ENCODE assay signal across 11 cellular contexts in the genomic region with DNA sequence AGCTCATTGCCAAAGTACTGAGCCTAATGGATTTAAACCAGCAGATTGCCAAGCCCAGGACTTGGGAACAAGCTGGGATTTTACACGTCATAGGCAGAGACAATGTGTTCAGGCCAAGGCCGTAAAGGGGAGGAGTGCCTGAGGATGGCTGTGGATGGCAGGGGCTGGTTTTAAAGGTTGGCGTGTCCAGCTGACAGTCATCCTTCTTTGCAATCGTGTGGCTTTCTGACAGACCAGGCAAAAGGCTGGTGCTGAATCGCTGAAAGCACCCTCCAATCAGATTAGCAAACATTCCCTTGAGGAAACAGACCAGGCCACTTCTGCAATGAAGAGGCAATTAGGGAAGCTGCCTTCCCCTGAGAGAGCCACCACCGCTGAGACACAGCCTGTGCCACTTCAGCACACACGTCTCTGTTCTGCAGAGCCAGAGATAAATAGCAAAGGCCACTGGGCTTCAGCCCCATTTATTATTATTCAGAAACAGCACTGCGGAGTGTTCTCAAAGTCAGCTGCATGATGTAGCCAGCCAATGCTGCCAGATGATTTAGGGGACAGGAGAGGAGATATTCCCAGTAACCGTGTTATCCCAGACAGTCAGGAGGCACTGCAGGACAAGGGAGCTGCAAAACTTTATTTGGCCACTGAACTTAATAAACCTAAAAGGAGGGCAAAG. TPM values are rescaled to one million over a fixed set of nuclear protein-coding genes. Genes with fewer than 3 reads are reported as not detected.
DNase-seq lines count a peak whose midpoint lies in the region; ATAC-seq, FAIRE-seq and TF ChIP-seq lines count a peak whose summit lies in the region.
"Had no signal": no experiment of that assay in that cellular context is flagged by ENCODE, and none has a peak within 500 bp of the region (broad histone marks: within the 10 kb centered on the region; RNA-seq: fewer than 3 reads in every experiment).

No MANE protein-coding gene starts in this region.

- no peak for ATAC-seq in GM21367 (IDR thresholded peaks at IDR 0.05; ENCODE audit: unreplicated experiment)
- no peak for ATAC-seq in GM21526 (IDR thresholded peaks at IDR 0.05; ENCODE audit: low FRiP score, unreplicated experiment)
- ATAC-seq: activated CD8-positive, alpha-beta T cell treated with anti-CD3 and anti-CD28 coated beads, Interleukin-2, amount 10 ng/mL, durations not matched to agents 7 days and 5 days; stimulated activated effector memory CD8-positive, alpha-beta T cell treated with anti-CD3 and anti-CD28 coated beads, Interleukin-12 subunit alpha, Interleukin-12 subunit beta, amount 100 ng/mL, for 72 hours had no signal

- no peaks in the 10 kb centered on the region for H3K9me3 ChIP-seq in SK-N-SH

- H3K4me3 Mint-ChIP-seq in type B pancreatic cell, result peak overlapping the region; percentile 15
- H3K4me3 Mint-ChIP-seq: activated CD8-positive, alpha-beta T cell treated with anti-CD3 and anti-CD28 coated beads, Interleukin-2, amount 10 ng/mL, durations not matched to agents 7 days and 5 days; memory B cell; stimulated activated effector memory CD8-positive, alpha-beta T cell treated with anti-CD3 and anti-CD28 coated beads, Interleukin-12 subunit alpha, Interleukin-12 subunit beta, amount 100 ng/mL, for 72 hours had no signal

- H3K36me3 ChIP-seq in SK-N-SH (replicated peaks in 1 of 2; ENCODE audit: control insufficient read depth in 1 of 2, insufficient read depth in 2 of 2, low read length in 1 of 2), result no peaks in the 10 kb centered on the region

- H3K9me2 ChIP-seq in SK-N-SH, result no peaks in the 10 kb centered on the region

- TF ChIP-seq EP300 in SK-N-SH (IDR thresholded peaks at IDR 0.05; ENCODE audit: borderline replicate concordance in 1 of 2, low read depth in 1 of 2, low read length in 1 of 2), result peak in 1 of 2 experiments; percentile 75; a peak in 2 of 4 replicates

- FAIRE-seq in urothelium cell line (lab: Jason Lieb, UNC), result no peak
- FAIRE-seq: astrocyte had no signal

- no peaks in the 10 kb centered on the region for H3K79me2 ChIP-seq in SK-N-SH (ENCODE audit: insufficient read depth)

- no peak overlapping the region for H3K9ac ChIP-seq in SK-N-SH

- peaks cover 0 to 46% of the 10 kb centered on the region in 2 experiments; a peak in 2 of 4 replicates for H3K4me1 ChIP-seq in SK-N-SH (ENCODE audit: control insufficient read depth in 1 of 2, insufficient read depth in 2 of 2, low read depth in 1 of 2, low read length in 1 of 2)

- no peak overlapping the region for H3K4me2 ChIP-seq in SK-N-SH

- no peaks in the 10 kb centered on the region for H3F3A ChIP-seq in SK-N-SH (replicated peaks; ENCODE audit: insufficient read depth)

- 54% methylated on average over 8 of the region's 9 CpGs for WGBS in SK-N-SH (ENCODE audit: low lambda C conversion rate)

- peaks cover 4% of the 10 kb centered on the region; the same call in 1 of the 2 replicates for H3K27me3 ChIP-seq in SK-N-SH (ENCODE audit: insufficient read depth)

- H3K9me3 Mint-ChIP-seq in type B pancreatic cell, result no peaks in the 10 kb centered on the region
- H3K9me3 Mint-ChIP-seq: memory B cell; stimulated activated effector memory CD8-positive, alpha-beta T cell treated with anti-CD3 and anti-CD28 coated beads, Interleukin-12 subunit alpha, Interleukin-12 subunit beta, amount 100 ng/mL, for 72 hours had no signal

- H3K27ac Mint-ChIP-seq in type B pancreatic cell, result no peak overlapping the region
- H3K27ac Mint-ChIP-seq: activated CD8-positive, alpha-beta T cell treated with anti-CD3 and anti-CD28 coated beads, Interleukin-2, amount 10 ng/mL, durations not matched to agents 7 days and 5 days; memory B cell; stimulated activated effector memory CD8-positive, alpha-beta T cell treated with anti-CD3 and anti-CD28 coated beads, Interleukin-12 subunit alpha, Interleukin-12 subunit beta, amount 100 ng/mL, for 72 hours had no signal

- CTCF ChIA-PET in SK-N-SH (lab: Yijun Ruan, JAX), result interaction anchor here (0.5 to 3.7 kb wide), 14 partner anchors 9 to 614 kb away, joined by 3 to 13 read pairs (median 3); partner anchors contain the start of gene GALNT18

- H3K4me3 ChIP-seq in SK-N-SH (ENCODE audit: low read depth in 2 of 2, low read length in 1 of 2), result no peak overlapping the region

- H3K36me3 Mint-ChIP-seq in type B pancreatic cell, result no peaks in the 10 kb centered on the region
- H3K36me3 Mint-ChIP-seq: memory B cell; stimulated activated effector memory CD8-positive, alpha-beta T cell treated with anti-CD3 and anti-CD28 coated beads, Interleukin-12 subunit alpha, Interleukin-12 subunit beta, amount 100 ng/mL, for 72 hours had no signal

- H4K20me1 ChIP-seq in SK-N-SH (ENCODE audit: insufficient read depth), result no peaks in the 10 kb centered on the region

- H3K27ac ChIP-seq in SK-N-SH (ENCODE audit: low read depth in 2 of 2, low read length in 1 of 2), result peak overlapping the region in 1 of 2 experiments; percentile 89; a peak in 2 of 4 replicates

- peaks cover 38% of the 10 kb centered on the region for H3K4me1 Mint-ChIP-seq in type B pancreatic cell (ENCODE audit: unreplicated experiment)
- H3K4me1 Mint-ChIP-seq: memory B cell; stimulated activated effector memory CD8-positive, alpha-beta T cell treated with anti-CD3 and anti-CD28 coated beads, Interleukin-12 subunit alpha, Interleukin-12 subunit beta, amount 100 ng/mL, for 72 hours had no signal

- peak; percentile 39; the same call in 1 of the 2 replicates for TF ChIP-seq RAD21 in SK-N-SH (IDR thresholded peaks at IDR 0.05; ENCODE audit: low read length)

- POLR2A ChIA-PET in SK-N-SH (lab: Yijun Ruan, JAX), result no interaction called here

- no peak for TF ChIP-seq CTCF in SK-N-SH (IDR thresholded peaks at IDR 0.05)
- TF ChIP-seq CTCF in type B pancreatic cell (conservative IDR thresholded peaks at IDR 0.05), result no peak

- H2AFZ ChIP-seq in SK-N-SH (ENCODE audit: low read depth), result no peak overlapping the region

- DNase-seq in NCI-H187 treated with DMSO at 0.1 percent for 48 hours (lab: John Stamatoyannopoulos, UW) (peak; percentile 93), SK-N-SH (peak; percentile 70), islet precursor cell (peak; percentile 90), type B pancreatic cell (ENCODE audit: extremely low spot score, unreplicated experiment) (no peak), urothelium cell line (ENCODE audit: low spot score) (no peak)
- DNase-seq: activated CD8-positive, alpha-beta T cell treated with anti-CD3 and anti-CD28 coated beads, Interleukin-2, amount 10 ng/mL, durations not matched to agents 7 days and 5 days had no signal

- peaks cover 12% of the 10 kb centered on the region for H3K27me3 Mint-ChIP-seq in type B pancreatic cell

TF ChIP-seq in SK-N-SH, 30 proteins besides CTCF, POLR2A, EP300 and RAD21:
- TF ChIP-seq RCOR1 (IDR thresholded peaks at IDR 0.05; ENCODE audit: low read length), result peak; percentile 89
- TF ChIP-seq TCF12 (IDR thresholded peaks at IDR 0.05), result no peak
- TF ChIP-seq MXI1 (IDR thresholded peaks at IDR 0.05; ENCODE audit: low read depth, low read length), result peak; percentile 87; the same call in 1 of the 2 replicates
- TF ChIP-seq RXRA (IDR thresholded peaks at IDR 0.05; ENCODE audit: borderline replicate concordance, low read depth), result no peak
- peak; percentile 69 for TF ChIP-seq GATA2 (CRISPR knock-in tag; IDR thresholded peaks at IDR 0.05)
- TF ChIP-seq, protein P1, sequence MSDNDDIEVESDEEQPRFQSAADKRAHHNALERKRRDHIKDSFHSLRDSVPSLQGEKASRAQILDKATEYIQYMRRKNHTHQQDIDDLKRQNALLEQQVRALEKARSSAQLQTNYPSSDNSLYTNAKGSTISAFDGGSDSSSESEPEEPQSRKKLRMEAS (IDR thresholded peaks at IDR 0.05; ENCODE audit: low read depth), result no peak
- TF ChIP-seq RFX5 (IDR thresholded peaks at IDR 0.05; ENCODE audit: low read length), result peak; percentile 31

RNA-seq across cellular contexts. Expression of gene CSNK2A3, which starts 54.2 kb away (rescaled TPM):
- 0.31 and 0.97 TPM in 2 replicates for polyA plus RNA-seq in SK-N-SH (2012; rRNA removed)
- 1.6 and 3.2 TPM in 2 replicates for polyA plus RNA-seq in SK-N-SH (2012; cell fraction: cytosol; rRNA removed)
- 0.35 and 1.2 TPM in 2 replicates for polyA plus RNA-seq in SK-N-SH (2012; cell fraction: nucleus; rRNA removed)
- total RNA-seq in type B pancreatic cell (ENCODE audit: low replicate concordance), result 0.69 and 0.75 TPM in 2 replicates

Comparison
In these comparisons a context has a peak if more than half of its experiments do, and no peak if none do; other contexts are left out.
1. DNase-seq: peak in NCI-H187 treated with DMSO at 0.1 percent for 48 hours (single experiment), SK-N-SH (single experiment) and islet precursor cell (single experiment); none in type B pancreatic cell (single experiment) and urothelium cell line (single experiment).